In the genomic region with DNA sequence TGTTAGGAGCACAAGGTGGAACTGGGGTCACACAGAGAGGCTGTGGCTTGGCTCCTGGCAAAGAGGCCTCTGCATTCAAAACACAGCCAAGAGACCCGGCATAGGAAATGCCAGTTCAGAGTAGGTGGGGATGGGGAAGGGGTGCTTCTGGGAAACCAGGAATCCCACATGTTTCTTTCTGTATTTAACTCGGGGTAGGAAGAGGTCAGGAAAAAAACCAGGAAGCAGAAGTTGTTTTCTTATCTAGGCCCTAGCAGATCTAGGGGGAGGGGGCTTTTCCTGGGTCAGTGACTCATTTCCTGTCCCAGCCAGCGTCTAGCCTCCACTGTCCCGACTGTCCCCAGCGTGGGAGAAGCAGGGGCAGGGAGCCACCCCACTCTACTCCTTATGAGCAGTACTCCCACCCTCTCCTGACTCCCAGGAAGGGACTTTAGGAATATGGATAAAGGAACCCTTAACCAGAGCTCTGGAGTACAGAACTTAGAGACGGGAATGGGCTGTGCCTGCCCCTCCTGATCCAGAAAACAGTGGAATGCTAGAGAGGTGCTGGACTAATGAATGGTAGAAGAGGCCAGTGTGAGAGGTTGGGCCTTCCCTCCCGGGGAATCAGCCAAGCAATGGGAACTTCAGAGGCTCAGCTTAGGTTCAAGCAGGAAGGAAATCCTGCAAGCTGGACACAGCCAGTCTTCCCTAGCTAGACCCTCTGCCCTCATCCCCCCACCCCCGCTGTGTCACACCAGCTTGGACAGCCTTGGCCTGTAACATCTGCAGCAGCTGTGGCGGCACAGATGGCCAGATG, we compare ENCODE assay signal across 8 cellular contexts. TPM values are rescaled to one million over a fixed set of nuclear protein-coding genes. Genes with fewer than 3 reads are reported as not detected.
DNase-seq lines count a peak whose midpoint lies in the region; ATAC-seq, FAIRE-seq and TF ChIP-seq lines count a peak whose summit lies in the region.

No MANE protein-coding gene starts in this region.

- peaks cover 62% of the 10 kb centered on the region for H3K79me2 ChIP-seq in ACC112 (ENCODE audit: control insufficient read depth, insufficient read depth, low read length, unreplicated experiment)
- H3K79me2 ChIP-seq in hepatocyte = peaks cover 43% of the 10 kb centered on the region

- peak in 43 of 76 experiments; percentile 13 to 62 (median 36) for DNase-seq in HUDEP-2 (lab: John Stamatoyannopoulos, UW; ENCODE audit: unreplicated experiment in 76 of 76)
- DNase-seq in adipocyte (ENCODE audit: low read depth) = peak; percentile 59
- DNase-seq in hepatocyte (ENCODE audit: low spot score) = peak; percentile 70
- DNase-seq in small intestine = peak; percentile 11
- DNase-seq in cortex of kidney (lab: John Stamatoyannopoulos, UW) = no peak
- no peak for DNase-seq in HAP-1 (ENCODE audit: low spot score in 2 of 2)

- H3K27me3 ChIP-seq in ACC112 (ENCODE audit: insufficient read depth, low read length) (no peaks in the 10 kb centered on the region), adipocyte (replicated peaks; ENCODE audit: control insufficient read depth, insufficient read depth, low read length) (no peaks in the 10 kb centered on the region), hepatocyte (no peaks in the 10 kb centered on the region), small intestine (ENCODE audit: control insufficient read depth in 2 of 2, insufficient read depth in 2 of 2, low read length in 2 of 2) (no peaks in the 10 kb centered on the region), HAP-1 (ENCODE audit: low read depth) (no peaks in the 10 kb centered on the region)

- H3K27ac ChIP-seq in ACC112 (ENCODE audit: low read depth, low read length) (peak overlapping the region; percentile 95), hepatocyte (peak overlapping the region; percentile 97), small intestine (ENCODE audit: low read depth in 1 of 2, low read length in 1 of 2) (peak overlapping the region; percentile 32 to 81)

- ATAC-seq in HG02970 (IDR thresholded peaks at IDR 0.05; ENCODE audit: low FRiP score, unreplicated experiment) = no peak

- H3K9me3 ChIP-seq in adipocyte (ENCODE audit: control insufficient read depth, low read length) = no peaks in the 10 kb centered on the region
- H3K9me3 ChIP-seq in hepatocyte (ENCODE audit: low read depth) = no peaks in the 10 kb centered on the region
- H3K9me3 ChIP-seq in small intestine (ENCODE audit: control insufficient read depth, low read depth) = no peaks in the 10 kb centered on the region
- no peaks in the 10 kb centered on the region for H3K9me3 ChIP-seq in HAP-1

- in situ Hi-C loops in HAP-1 (cut with MboI; ENCODE audit: low sequenced_read_pairs) = no loop called here

- no peaks in the 10 kb centered on the region for H4K20me1 ChIP-seq in hepatocyte (ENCODE audit: insufficient read depth, poor library complexity, severe bottlenecking)

- WGBS in hepatocyte (ENCODE audit: low lambda C conversion rate, missing lambda C conversion rate) = 24% methylated on average over 9 of the region's 9 CpGs
- WGBS in small intestine, 3 donors = 20 to 33% (median 33%) methylated on average over 9 of the region's 9 CpGs

- H3K36me3 ChIP-seq in ACC112 (ENCODE audit: insufficient read depth, low read length) = peaks cover 22% of the 10 kb centered on the region
- H3K36me3 ChIP-seq in adipocyte (ENCODE audit: control insufficient read depth, insufficient read depth, low read length, severe bottlenecking) = peaks cover 15% of the 10 kb centered on the region
- no peaks in the 10 kb centered on the region for H3K36me3 ChIP-seq in hepatocyte (replicated peaks; ENCODE audit: insufficient read depth, low read depth)
- H3K36me3 ChIP-seq in small intestine (ENCODE audit: control insufficient read depth in 2 of 2, insufficient read depth in 2 of 2, low read length in 2 of 2) = no peaks in the 10 kb centered on the region
- peaks cover 19% of the 10 kb centered on the region for H3K36me3 ChIP-seq in HAP-1 (replicated peaks)

- H3K4me3 ChIP-seq in ACC112 (ENCODE audit: low read depth, low read length) = peak overlapping the region; percentile 48
- H3K4me3 ChIP-seq in adipocyte (ENCODE audit: low read length) = peak overlapping the region; percentile 51
- no peak overlapping the region for H3K4me3 ChIP-seq in hepatocyte
- H3K4me3 ChIP-seq in small intestine (ENCODE audit: low read depth in 1 of 2, low read length in 2 of 2) = no peak overlapping the region
- H3K4me3 ChIP-seq in HAP-1 = no peak overlapping the region

- H3K9me2 ChIP-seq in hepatocyte (replicated peaks; ENCODE audit: insufficient read depth) = no peaks in the 10 kb centered on the region

- peak overlapping the region; percentile 68 for H3K4me2 ChIP-seq in hepatocyte

- no peak for TF ChIP-seq CTCF in hepatocyte (IDR thresholded peaks at IDR 0.05; ENCODE audit: poor library complexity)

- peak overlapping the region; percentile 85 for H3K9ac ChIP-seq in adipocyte (ENCODE audit: low read length)

- no peak for FAIRE-seq in small intestine (lab: Jason Lieb, UNC)

- H3K4me1 ChIP-seq in ACC112 (ENCODE audit: control insufficient read depth, insufficient read depth, low read length, unreplicated experiment) (peaks cover 58% of the 10 kb centered on the region), adipocyte (ENCODE audit: control insufficient read depth, insufficient read depth, low read length) (peaks cover 59% of the 10 kb centered on the region), hepatocyte (ENCODE audit: insufficient read depth) (peaks cover 50% of the 10 kb centered on the region), small intestine (ENCODE audit: control insufficient read depth in 2 of 2, insufficient read depth in 1 of 2, low read depth in 1 of 2, low read length in 1 of 2) (peaks cover 0 to 4% of the 10 kb centered on the region in 2 donors), HAP-1 (peaks cover 6% of the 10 kb centered on the region; the same call in 1 of the 2 replicates)

- H2AFZ ChIP-seq in ACC112 (ENCODE audit: low read length, unreplicated experiment) (peak overlapping the region; percentile 5), hepatocyte (peak overlapping the region; percentile 13)

RNA-seq across cellular contexts. Expression of a gene that starts 5.7 kb away (rescaled TPM):
- total RNA-seq in hepatocyte = 8.4 and 27.2 TPM in 2 replicates
- polyA plus RNA-seq in hepatocyte (27.2 and 28.6 TPM in 2 replicates), small intestine (1 to 10 TPM in 2 of 3 donors, under 1 TPM in 1; 0.89 to 8.1 (median 6.5) TPM)

RNA-seq across cellular contexts. Expression of a gene that starts 9.8 kb away (rescaled TPM):
- 48.8 and 51.3 TPM in 2 replicates for total RNA-seq in hepatocyte
- polyA plus RNA-seq in hepatocyte = 40.9 and 52.8 TPM in 2 replicates
- 10 to 100 TPM; 13.9 to 24.7 (median 19.7) TPM for polyA plus RNA-seq in small intestine

RNA-seq across cellular contexts. Expression of a gene that starts 12.9 kb away (rescaled TPM):
- total RNA-seq in hepatocyte = 29.9 and 39.2 TPM in 2 replicates
- 31.1 and 36.2 TPM in 2 replicates for polyA plus RNA-seq in hepatocyte
- polyA plus RNA-seq in small intestine = 10 to 100 TPM; 17.0 to 29.9 (median 23.0) TPM

RNA-seq across cellular contexts. Expression of a gene that starts 47.0 kb away (rescaled TPM):
- total RNA-seq in hepatocyte = 1.0 TPM in 1 of 2 replicates, not detected in the other
- polyA plus RNA-seq in hepatocyte = 0.73 and 0.83 TPM in 2 replicates
- polyA plus RNA-seq in small intestine = not detected

RNA-seq across cellular contexts. Expression of a gene that starts 52.8 kb away (rescaled TPM):
- 16.3 and 18.3 TPM in 2 replicates for total RNA-seq in hepatocyte
- polyA plus RNA-seq in hepatocyte (6.1 and 9.3 TPM in 2 replicates), small intestine (10 to 100 TPM in 1 of 3 donors, 1 to 10 TPM in 2; 6.7 to 11.7 (median 6.8) TPM)

Comparison
In these comparisons a context has a peak if more than half of its experiments do, and no peak if none do; other contexts are left out.
1. H3K4me3 ChIP-seq: peak in ACC112 (single experiment) and adipocyte (single experiment); none in hepatocyte (single experiment), small intestine (0 of 2) and HAP-1 (single experiment).
2. DNase-seq: peak in HUDEP-2 (43 of 76), adipocyte (single experiment), hepatocyte (single experiment) and small intestine (single experiment); none in cortex of kidney (single experiment) and HAP-1 (0 of 2).
3. Peak in every context shown above with its lines, with median percentiles within 50 percentile points of each other: H3K27ac ChIP-seq.